Comparison of ENCODE assay signal across 32 cellular contexts in genomic region chr10:32693441-32693979, GRCh38.
"Had no signal": no experiment of that assay in that cellular context is flagged by ENCODE, and none has a peak within 500 bp of the region (broad histone marks: within the 10 kb centered on the region; RNA-seq: fewer than 3 reads in every experiment).

No MANE protein-coding gene starts in this region.

- H3K4me1 Mint-ChIP-seq: activated B cell treated with CpG ODN at 0.5 μM for 24 hours; activated CD4-positive, alpha-beta T cell treated with anti-CD3 and anti-CD28 coated beads, Interleukin-2, amount 10 ng/mL, durations not matched to agents 24 days and 14 days; activated naive CD8-positive, alpha-beta T cell treated with anti-CD3 and anti-CD28 coated beads for 36 hours; activated T-helper 17 cell treated with anti-CD3 and anti-CD28 coated beads, Interleukin-2, amount 50 U/mL, for 72 hours had no signal

- H3K27me3 ChIP-seq: adrenal gland, body of pancreas, brain microvascular endothelial cell, breast epithelium had no signal

- H3K36me3 ChIP-seq: adrenal gland, brain microvascular endothelial cell, breast epithelium had no signal

- H3K4me3 ChIP-seq: adrenal gland, body of pancreas, breast epithelium had no signal

- H3K9me3 ChIP-seq: adrenal gland, body of pancreas had no signal

- DNase-seq: activated B cell treated with CpG ODN at 0.5 μM for 24 hours; activated CD4-positive, alpha-beta memory T cell treated with anti-CD3 and anti-CD28 coated beads for 36 hours; activated CD4-positive, alpha-beta T cell treated with anti-CD3 and anti-CD28 coated beads for 4 hours; activated CD4-positive, alpha-beta T cell treated with anti-CD3 and anti-CD28 coated beads, Interleukin-2, amount 10 ng/mL, durations not matched to agents 24 days and 14 days; activated CD4-positive, alpha-beta T cell treated with anti-CD3 and anti-CD28 coated beads, Interleukin-2, amount 50 U/mL, for 1 hour; activated CD4-positive, alpha-beta T cell treated with anti-CD3 and anti-CD28 coated beads, Interleukin-2, amount 50 U/mL, for 4 hours; activated CD4-positive, CD25-positive, alpha-beta regulatory T cell treated with anti-CD3 and anti-CD28 coated beads, Interleukin-2, amount 50 U/mL, for 72 hours; activated CD8-positive, alpha-beta memory T cell treated with anti-CD3 and anti-CD28 coated beads, Interleukin-2, amount 50 U/mL, for 4 hours; activated CD8-positive, alpha-beta T cell treated with anti-CD3 and anti-CD28 coated beads for 36 hours; activated effector memory CD4-positive, alpha-beta T cell treated with anti-CD3 and anti-CD28 coated beads, Interleukin-2, amount 50 U/mL, for 16 hours; activated gamma-delta T cell treated with Interleukin-2 at 50 U/mL for 16 hours; activated naive CD4-positive, alpha-beta T cell; activated naive CD4-positive, alpha-beta T cell treated with anti-CD3 and anti-CD28 coated beads for 36 hours; activated naive CD4-positive, alpha-beta T cell treated with anti-CD3 and anti-CD28 coated beads, Interleukin-2, amount 50 U/mL, for 16 hours; activated naive CD8-positive, alpha-beta T cell treated with anti-CD3 and anti-CD28 coated beads for 36 hours; activated T-cell treated with anti-CD3 and anti-CD28 coated beads for 4 hours; activated T-cell treated with anti-CD3 and anti-CD28 coated beads, Interleukin-2, amount 50 U/mL, for 1 hour; activated T-cell treated with anti-CD3 and anti-CD28 coated beads, Interleukin-2, amount 50 U/mL, for 4 hours; activated T-cell treated with anti-CD3 and anti-CD28 coated beads, Interleukin-2, amount 50 U/mL, for 72 hours; adrenal gland; amniotic stem cell; aorta; body of pancreas; brain microvascular endothelial cell; central memory CD4-positive, alpha-beta T cell; T-helper 9 cell had no signal

- H3K27me3 Mint-ChIP-seq: activated B cell treated with CpG ODN at 0.5 μM for 24 hours; activated CD4-positive, alpha-beta memory T cell treated with anti-CD3 and anti-CD28 coated beads for 36 hours; activated CD4-positive, alpha-beta T cell treated with anti-CD3 and anti-CD28 coated beads, Interleukin-2, amount 10 ng/mL, durations not matched to agents 24 days and 14 days; activated CD8-positive, alpha-beta T cell treated with anti-CD3 and anti-CD28 coated beads for 36 hours; activated naive CD8-positive, alpha-beta T cell treated with anti-CD3 and anti-CD28 coated beads for 36 hours; activated T-helper 17 cell treated with anti-CD3 and anti-CD28 coated beads, Interleukin-2, amount 50 U/mL, for 72 hours had no signal

- H3K4me1 ChIP-seq: adrenal gland, body of pancreas, breast epithelium had no signal

- ATAC-seq: activated CD8-positive, alpha-beta T cell treated with anti-CD3 and anti-CD28 coated beads for 36 hours; activated naive CD4-positive, alpha-beta T cell treated with anti-CD3 and anti-CD28 coated beads, Interleukin-2, amount 50 U/mL, for 72 hours; activated T-cell treated with anti-CD3 and anti-CD28 coated beads, Interleukin-2, amount 50 U/mL, for 4 hours; activated T-cell treated with anti-CD3 and anti-CD28 coated beads, Interleukin-2, amount 50 U/mL, for 72 hours; activated T-helper 17 cell treated with anti-CD3 and anti-CD28 coated beads, Interleukin-2, amount 50 U/mL, for 72 hours; body of pancreas had no signal

- H3K27ac ChIP-seq: adrenal gland, body of pancreas, brain microvascular endothelial cell, breast epithelium, VCaP had no signal

- H3K4me3 Mint-ChIP-seq: activated B cell treated with CpG ODN at 0.5 μM for 24 hours; activated CD4-positive, alpha-beta memory T cell treated with anti-CD3 and anti-CD28 coated beads for 36 hours; activated CD4-positive, alpha-beta T cell treated with anti-CD3 and anti-CD28 coated beads, Interleukin-2, amount 10 ng/mL, durations not matched to agents 24 days and 14 days; activated CD8-positive, alpha-beta T cell treated with anti-CD3 and anti-CD28 coated beads for 36 hours; activated naive CD4-positive, alpha-beta T cell treated with anti-CD3 and anti-CD28 coated beads for 36 hours; activated naive CD8-positive, alpha-beta T cell treated with anti-CD3 and anti-CD28 coated beads for 36 hours; activated T-cell treated with anti-CD3 and anti-CD28 coated beads, Interleukin-2, amount 50 U/mL, for 4 hours; activated T-cell treated with anti-CD3 and anti-CD28 coated beads, Interleukin-2, amount 50 U/mL, for 72 hours; activated T-helper 1 cell treated with anti-CD3 and anti-CD28 coated beads, Interleukin-12 subunit alpha, Interleukin-12 subunit beta, Interleukin-2, Interleukin-4 antibody, amounts not matched to agents 30 ng/mL and 10 ng/mL and 1 ng/mL, durations not matched to agents 14 hours and 24 hours and 36 hours; activated T-helper 17 cell treated with anti-CD3 and anti-CD28 coated beads, Interleukin-2, amount 50 U/mL, for 72 hours; T-helper 2 cell treated with Interferon-gamma antibody and Interleukin-4, amounts not matched to agents 5 μg/mL and 100 μg/mL, for 36 hours had no signal

- H3K27ac Mint-ChIP-seq: activated B cell treated with CpG ODN at 0.5 μM for 24 hours; activated CD4-positive, alpha-beta memory T cell treated with anti-CD3 and anti-CD28 coated beads for 36 hours; activated CD4-positive, alpha-beta T cell treated with anti-CD3 and anti-CD28 coated beads, Interleukin-2, amount 10 ng/mL, durations not matched to agents 24 days and 14 days; activated CD8-positive, alpha-beta T cell treated with anti-CD3 and anti-CD28 coated beads for 36 hours; activated naive CD4-positive, alpha-beta T cell treated with anti-CD3 and anti-CD28 coated beads for 36 hours; activated naive CD4-positive, alpha-beta T cell treated with anti-CD3 and anti-CD28 coated beads, Interleukin-2, amount 50 U/mL, for 72 hours; activated naive CD8-positive, alpha-beta T cell treated with anti-CD3 and anti-CD28 coated beads for 36 hours; activated T-cell treated with anti-CD3 and anti-CD28 coated beads, Interleukin-2, amount 50 U/mL, for 72 hours; activated T-helper 1 cell treated with anti-CD3 and anti-CD28 coated beads, Interleukin-12 subunit alpha, Interleukin-12 subunit beta, Interleukin-2, Interleukin-4 antibody, amounts not matched to agents 30 ng/mL and 10 ng/mL and 1 ng/mL, durations not matched to agents 14 hours and 24 hours and 36 hours; activated T-helper 17 cell treated with anti-CD3 and anti-CD28 coated beads, Interleukin-2, amount 50 U/mL, for 72 hours; T-helper 2 cell treated with Interferon-gamma antibody and Interleukin-4, amounts not matched to agents 5 μg/mL and 100 μg/mL, for 36 hours had no signal
